ENCODE assay signal across 4 cellular contexts in the genomic region with DNA sequence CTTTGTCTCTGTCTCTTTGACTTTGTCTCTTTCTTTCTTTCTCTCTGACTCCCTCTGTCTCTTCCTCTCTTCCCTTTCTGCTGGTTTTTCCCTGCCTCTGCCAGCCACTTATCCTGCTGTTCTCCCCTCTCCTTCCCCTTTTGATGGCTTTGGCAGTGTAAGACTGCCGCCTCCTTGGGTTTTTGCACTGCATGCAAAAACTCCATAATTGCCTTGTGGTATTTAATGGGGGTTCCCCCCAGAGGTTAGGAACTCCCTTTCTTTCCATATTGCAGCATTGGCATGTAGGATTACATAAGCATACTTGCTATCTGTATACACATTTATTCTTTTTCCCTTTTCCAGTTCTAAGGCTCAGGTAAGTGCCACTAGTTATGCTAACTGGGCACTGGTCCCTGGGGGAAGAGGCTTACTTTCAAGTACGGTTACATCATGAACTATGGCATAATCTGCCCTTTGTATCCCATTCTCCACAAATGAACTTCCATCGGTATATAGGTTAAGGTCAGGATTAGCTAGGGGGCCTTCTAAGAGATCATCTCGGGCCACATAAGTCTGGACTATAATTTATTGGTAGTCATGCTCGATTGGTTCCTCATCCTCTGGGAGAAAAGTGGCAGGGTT. TPM values are rescaled to one million over a fixed set of nuclear protein-coding genes. Genes with fewer than 3 reads are reported as not detected.
"Had no signal": no experiment of that assay in that cellular context is flagged by ENCODE, and none has a peak within 500 bp of the region (broad histone marks: within the 10 kb centered on the region; RNA-seq: fewer than 3 reads in every experiment).

No MANE protein-coding gene starts in this region.

RNA-seq across cellular contexts. Expression of a gene that starts 20.3 kb away (rescaled TPM):
- total RNA-seq: activated CD4-positive, alpha-beta T cell treated with anti-CD3 and anti-CD28 coated beads, Interleukin-2, amount 10 ng/mL, durations not matched to agents 24 days and 14 days; activated T-helper 1 cell treated with anti-CD3 and anti-CD28 coated beads, Interleukin-12 subunit alpha, Interleukin-12 subunit beta, Interleukin-2, Interleukin-4 antibody, amounts not matched to agents 30 ng/mL and 10 ng/mL and 1 ng/mL, durations not matched to agents 14 hours and 24 hours and 36 hours had no signal

RNA-seq across cellular contexts. Expression of a gene that starts 31.7 kb away (rescaled TPM):
- total RNA-seq: activated CD4-positive, alpha-beta T cell treated with anti-CD3 and anti-CD28 coated beads, Interleukin-2, amount 10 ng/mL, durations not matched to agents 24 days and 14 days; activated T-helper 1 cell treated with anti-CD3 and anti-CD28 coated beads, Interleukin-12 subunit alpha, Interleukin-12 subunit beta, Interleukin-2, Interleukin-4 antibody, amounts not matched to agents 30 ng/mL and 10 ng/mL and 1 ng/mL, durations not matched to agents 14 hours and 24 hours and 36 hours; dermis microvascular lymphatic vessel endothelial cell; left ventricle myocardium superior had no signal
